ENCODE assay signal across 21 cellular contexts in the genomic region with DNA sequence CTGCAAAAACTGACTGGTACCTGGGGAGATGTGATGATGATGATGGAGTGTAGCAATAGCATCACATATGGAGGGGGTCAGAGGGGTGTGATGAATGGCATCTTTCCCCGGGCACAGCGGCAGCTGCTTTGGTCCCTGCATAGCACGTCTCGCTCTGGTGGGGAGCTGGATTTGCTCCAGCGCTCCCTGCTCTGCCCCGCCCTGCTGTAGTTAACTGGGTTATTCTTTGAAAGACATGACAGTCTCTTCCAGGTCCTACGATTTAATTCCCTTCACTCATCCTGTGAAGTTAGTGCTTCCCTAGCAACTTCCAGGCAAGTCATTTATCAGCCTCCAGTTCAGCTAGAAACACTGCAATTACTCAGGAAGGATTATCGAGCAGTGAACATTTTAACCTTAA.
"Had no signal": no experiment of that assay in that cellular context is flagged by ENCODE, and none has a peak within 500 bp of the region (broad histone marks: within the 10 kb centered on the region; RNA-seq: fewer than 3 reads in every experiment).

No MANE protein-coding gene starts in this region.

- DNase-seq: effector memory CD8-positive, alpha-beta T cell; esophagus squamous epithelium; foreskin fibroblast; glutamatergic neuron; immature natural killer cell; left colon; mesendoderm; naive B cell; pancreas; retina; spleen; stimulated activated CD4-positive, alpha-beta T cell treated with anti-CD3 and anti-CD28 coated beads, Interleukin-15, amount 100 ng/mL, for 24 hours; stimulated activated CD4-positive, alpha-beta T cell treated with anti-CD3 and anti-CD28 coated beads, Interleukin-1b, Interleukin-23, amount 100 ng/mL, for 48 hours; stimulated activated CD4-positive, alpha-beta T cell treated with anti-CD3 and anti-CD28 coated beads, Interleukin-4, amount 100 ng/mL, for 4 hours; stimulated activated naive B cell treated with anti-CD40 and anti-IgM and Interleukin-4, amounts not matched to agents 10 μg/mL and 1 μg/mL and 100 μg/mL, for 72 hours; stomach; substantia nigra; transverse colon had no signal

- H3K4me1 ChIP-seq: esophagus squamous epithelium, gastroesophageal sphincter, pancreas, spleen, stomach, transverse colon had no signal

- H3K36me3 ChIP-seq: esophagus squamous epithelium, gastroesophageal sphincter, pancreas, spleen, stomach, thoracic aorta, transverse colon had no signal

- H3K9me3 ChIP-seq: esophagus squamous epithelium, gastroesophageal sphincter, pancreas, spleen, stomach, thoracic aorta, transverse colon had no signal

- H3K27me3 ChIP-seq: esophagus squamous epithelium, pancreas, spleen, stomach, transverse colon had no signal

- H3K27ac ChIP-seq: epithelial cell of prostate, esophagus squamous epithelium, gastroesophageal sphincter, pancreas, spleen, stomach, thoracic aorta, transverse colon had no signal

- H3K4me3 ChIP-seq: esophagus squamous epithelium, gastroesophageal sphincter, pancreas, spleen, stomach, thoracic aorta, transverse colon had no signal
